ENCODE assay signal across 2 cellular contexts in genomic region chr3:172407872-172408271, GRCh38.
A peak's percentile ranks its signal among the peaks of the same experiment; 100 is the strongest.
TF ChIP-seq lines count a peak whose summit lies in the region.

No MANE protein-coding gene starts in this region.

TF ChIP-seq in HepG2, 621 proteins besides CTCF, POLR2A, EP300 and RAD21:
- TF ChIP-seq NFIB (CRISPR knock-in tag; IDR thresholded peaks at IDR 0.05; ENCODE audit: borderline replicate concordance): no peak
- TF ChIP-seq ZNF337 (CRISPR knock-in tag; IDR thresholded peaks at IDR 0.05; ENCODE audit: borderline replicate concordance, low read depth): no peak
- TF ChIP-seq POLR2AphosphoS5 (IDR thresholded peaks at IDR 0.05; ENCODE audit: low read depth, low read length): 0 out of 2 replicates have a peak, but pooled peaks have one; percentile 18
- TF ChIP-seq, protein P1, sequence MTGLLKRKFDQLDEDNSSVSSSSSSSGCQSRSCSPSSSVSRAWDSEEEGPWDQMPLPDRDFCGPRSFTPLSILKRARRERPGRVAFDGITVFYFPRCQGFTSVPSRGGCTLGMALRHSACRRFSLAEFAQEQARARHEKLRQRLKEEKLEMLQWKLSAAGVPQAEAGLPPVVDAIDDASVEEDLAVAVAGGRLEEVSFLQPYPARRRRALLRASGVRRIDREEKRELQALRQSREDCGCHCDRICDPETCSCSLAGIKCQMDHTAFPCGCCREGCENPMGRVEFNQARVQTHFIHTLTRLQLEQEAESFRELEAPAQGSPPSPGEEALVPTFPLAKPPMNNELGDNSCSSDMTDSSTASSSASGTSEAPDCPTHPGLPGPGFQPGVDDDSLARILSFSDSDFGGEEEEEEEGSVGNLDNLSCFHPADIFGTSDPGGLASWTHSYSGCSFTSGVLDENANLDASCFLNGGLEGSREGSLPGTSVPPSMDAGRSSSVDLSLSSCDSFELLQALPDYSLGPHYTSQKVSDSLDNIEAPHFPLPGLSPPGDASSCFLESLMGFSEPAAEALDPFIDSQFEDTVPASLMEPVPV (CRISPR knock-in tag; IDR thresholded peaks at IDR 0.05): no peak
- TF ChIP-seq ZNF891 (CRISPR knock-in tag; IDR thresholded peaks at IDR 0.05): no peak
- no peak for TF ChIP-seq FOXA3 (CRISPR knock-in tag; IDR thresholded peaks at IDR 0.05)
- no peak for TF ChIP-seq FOXM1 (CRISPR knock-in tag; IDR thresholded peaks at IDR 0.05)
- no peak for TF ChIP-seq KDM2A (CRISPR knock-in tag; IDR thresholded peaks at IDR 0.05; ENCODE audit: borderline replicate concordance, low read depth)
- no peak for TF ChIP-seq KLF16 (CRISPR knock-in tag; IDR thresholded peaks at IDR 0.05)
- peak; percentile 83 for TF ChIP-seq PAF1 (CRISPR knock-in tag; IDR thresholded peaks at IDR 0.05)
- no peak for TF ChIP-seq ATAD3A (CRISPR knock-in tag; IDR thresholded peaks at IDR 0.05)
- TF ChIP-seq, protein P2, sequence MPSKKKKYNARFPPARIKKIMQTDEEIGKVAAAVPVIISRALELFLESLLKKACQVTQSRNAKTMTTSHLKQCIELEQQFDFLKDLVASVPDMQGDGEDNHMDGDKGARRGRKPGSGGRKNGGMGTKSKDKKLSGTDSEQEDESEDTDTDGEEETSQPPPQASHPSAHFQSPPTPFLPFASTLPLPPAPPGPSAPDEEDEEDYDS (CRISPR knock-in tag; IDR thresholded peaks at IDR 0.05): no peak
- no peak for TF ChIP-seq ATF7 (IDR thresholded peaks at IDR 0.05)
- no peak for TF ChIP-seq ATF7 (CRISPR knock-in tag; IDR thresholded peaks at IDR 0.05)
- TF ChIP-seq ZNF354B (CRISPR knock-in tag; IDR thresholded peaks at IDR 0.05): no peak
- TF ChIP-seq ZFP82 (CRISPR knock-in tag; IDR thresholded peaks at IDR 0.05; ENCODE audit: borderline replicate concordance): no peak
- TF ChIP-seq THRA (CRISPR knock-in tag; IDR thresholded peaks at IDR 0.05; ENCODE audit: borderline replicate concordance): no peak
- no peak for TF ChIP-seq MED13 (CRISPR knock-in tag; IDR thresholded peaks at IDR 0.05)
- no peak for TF ChIP-seq ZSCAN31 (CRISPR knock-in tag; IDR thresholded peaks at IDR 0.05; ENCODE audit: low read depth)
- no peak for TF ChIP-seq ZFP36 (IDR thresholded peaks at IDR 0.05; ENCODE audit: borderline replicate concordance, low read depth, low read length, partially characterized antibody)
- TF ChIP-seq ZNF432 (CRISPR knock-in tag; IDR thresholded peaks at IDR 0.05; ENCODE audit: borderline replicate concordance): no peak
- TF ChIP-seq RBM22 (optimal IDR thresholded peaks at IDR 0.05; ENCODE audit: low read length): peak; percentile 93
- no peak for TF ChIP-seq ZNF850 (CRISPR knock-in tag; conservative IDR thresholded peaks at IDR 0.05)

TF ChIP-seq in H1, 55 proteins besides CTCF, POLR2A, EP300 and RAD21:
- TF ChIP-seq HDAC2 (IDR thresholded peaks at IDR 0.05; ENCODE audit: borderline replicate concordance in 1 of 2, low read depth in 2 of 2, low read length in 2 of 2) (no peak), SP2 (IDR thresholded peaks at IDR 0.05; ENCODE audit: low read length) (no peak), TAF1 (IDR thresholded peaks at IDR 0.05; ENCODE audit: low read depth, low read length) (no peak), ZNF274 (IDR thresholded peaks at IDR 0.05; ENCODE audit: borderline replicate concordance, extremely low read depth, low read length) (no peak), BRCA1 (IDR thresholded peaks at IDR 0.05; ENCODE audit: low read depth, low read length) (no peak), SRF (IDR thresholded peaks at IDR 0.05; ENCODE audit: low read depth, low read length) (no peak), CHD2 (IDR thresholded peaks at IDR 0.05; ENCODE audit: low read length) (no peak), TCF12 (IDR thresholded peaks at IDR 0.05; ENCODE audit: low read depth, low read length) (no peak), TAF7 (optimal IDR thresholded peaks at IDR 0.05; ENCODE audit: borderline replicate concordance, low read depth, low read length) (no peak), JUN (IDR thresholded peaks at IDR 0.05; ENCODE audit: low read depth, low read length) (no peak), CREB1 (IDR thresholded peaks at IDR 0.05) (no peak), SP1 (IDR thresholded peaks at IDR 0.05; ENCODE audit: low read depth, low read length) (no peak), GABPA (IDR thresholded peaks at IDR 0.05; ENCODE audit: borderline replicate concordance, insufficient read depth, low read length) (no peak), CHD1 (IDR thresholded peaks at IDR 0.05; ENCODE audit: low read depth, low read length) (no peak), SAP30 (IDR thresholded peaks at IDR 0.05; ENCODE audit: insufficient read depth, insufficient replicate concordance, low read length) (no peak)
